In genomic region chr3:146469206-146470017, GRCh38 we compare ENCODE assay signal across 1 cellular context.
TF ChIP-seq lines count a peak whose summit lies in the region.

Gene PLSCR2 (minus strand): TSS chr3:146469561. CDS start chr3:146459904, 9,657 bp downstream.

TF ChIP-seq in K562, 482 proteins besides CTCF, POLR2A, EP300 and RAD21 (continued from another document and continues in another):
- TF ChIP-seq CREB3 (tag; conservative IDR thresholded peaks at IDR 0.05; ENCODE audit: low read depth) (no peak), ZBTB9 (CRISPR knock-in tag; IDR thresholded peaks at IDR 0.05) (peak; percentile 90), NR2C2 (CRISPR knock-in tag; IDR thresholded peaks at IDR 0.05) (no peak), NR2C2 (tag; IDR thresholded peaks at IDR 0.05) (peak; percentile 63; the same call in 1 of the 2 replicates), TBP (optimal IDR thresholded peaks at IDR 0.05; ENCODE audit: low read depth, low read length) (peak; percentile 72), CREB1 (IDR thresholded peaks at IDR 0.05) (peak; percentile 61; the same call in 1 of the 2 replicates), CREB1 (CRISPR knock-in tag; IDR thresholded peaks at IDR 0.05) (peak; percentile 26; the same call in 1 of the 2 replicates), ZBTB11 (CRISPR knock-in tag; IDR thresholded peaks at IDR 0.05) (peak in 1 of 3 experiments; percentile 49; a peak in 1 of 6 replicates), NFIC (IDR thresholded peaks at IDR 0.05) (peak; percentile 19; the same call in 1 of the 2 replicates), ETV1 (tag; conservative IDR thresholded peaks at IDR 0.05; ENCODE audit: low read depth) (peak; percentile 69), E2F6 (IDR thresholded peaks at IDR 0.05; ENCODE audit: borderline replicate concordance in 1 of 2, extremely low read depth in 1 of 2, insufficient read depth in 1 of 2, insufficient read length in 1 of 2, low read depth in 1 of 2, low read length in 1 of 2, poor library complexity in 1 of 2, severe bottlenecking in 1 of 2) (peak; percentile 45 to 63), RBM22 (IDR thresholded peaks at IDR 0.05; ENCODE audit: low read depth, low read length, poor library complexity, severe bottlenecking) (no peak), ZNF395 (CRISPR knock-in tag; IDR thresholded peaks at IDR 0.05) (0 out of 2 replicates have a peak, but pooled peaks have one; percentile 41), CLOCK (CRISPR knock-in tag; IDR thresholded peaks at IDR 0.05; ENCODE audit: borderline replicate concordance) (no peak), RBFOX2 (IDR thresholded peaks at IDR 0.05; ENCODE audit: low read depth, low read length) (peak; percentile 93), ZNF57 (CRISPR knock-in tag; IDR thresholded peaks at IDR 0.05) (peak; percentile 60; the same call in 1 of the 2 replicates), PHB2 (IDR thresholded peaks at IDR 0.05; ENCODE audit: low read depth) (no peak), GABPB1 (CRISPR knock-in tag; IDR thresholded peaks at IDR 0.05) (peak; percentile 56; the same call in 1 of the 2 replicates), ATF4 (CRISPR knock-in tag; IDR thresholded peaks at IDR 0.05) (0 out of 2 replicates have a peak, but pooled peaks have one; percentile 8), SMAD1 (IDR thresholded peaks at IDR 0.05; ENCODE audit: low read depth, low read length, partially characterized antibody) (peak; percentile 34), ELF2 (CRISPR knock-in tag; IDR thresholded peaks at IDR 0.05) (no peak), DLX4 (CRISPR knock-in tag; IDR thresholded peaks at IDR 0.05) (no peak), SUPT5H (IDR thresholded peaks at IDR 0.05) (peak; percentile 78), BHLHE40 (IDR thresholded peaks at IDR 0.05; ENCODE audit: low read length) (0 out of 2 replicates have a peak, but pooled peaks have one; percentile 19), SMC3 (conservative IDR thresholded peaks at IDR 0.05; ENCODE audit: insufficient read depth, low read depth, low read length) (no peak), ZNF277 (CRISPR knock-in tag; IDR thresholded peaks at IDR 0.05; ENCODE audit: borderline replicate concordance) (no peak), JUND (IDR thresholded peaks at IDR 0.05; ENCODE audit: borderline replicate concordance, low read depth, low read length) (peak; percentile 15; the same call in 1 of the 2 replicates), JUND (tag; IDR thresholded peaks at IDR 0.05; ENCODE audit: borderline replicate concordance, low read depth, low read length) (no peak; the same call in 2 of the 3 replicates), CBFA2T2 (conservative IDR thresholded peaks at IDR 0.05) (0 out of 2 replicates have a peak, but pooled peaks have one; percentile 2), HDAC2 (IDR thresholded peaks at IDR 0.05) (peak; percentile 11; the same call in 1 of the 2 replicates), NRF1 (conservative IDR thresholded peaks at IDR 0.05 in 1 of 2, IDR thresholded peaks at IDR 0.05 in 1 of 2) (peak; percentile 60 to 61; a peak in 2 of 4 replicates), MAX (CRISPR knock-in tag; IDR thresholded peaks at IDR 0.05) (peak; percentile 55; the same call in 1 of the 2 replicates), CBFA2T3 (IDR thresholded peaks at IDR 0.05) (0 out of 2 replicates have a peak, but pooled peaks have one; percentile 19), BCL6 (CRISPR knock-in tag; IDR thresholded peaks at IDR 0.05) (no peak), SP1 (CRISPR knock-in tag; IDR thresholded peaks at IDR 0.05) (peak; percentile 32; the same call in 1 of the 2 replicates), TAF9B (IDR thresholded peaks at IDR 0.05; ENCODE audit: partially characterized antibody) (peak; percentile 17), CXXC5 (CRISPR knock-in tag; IDR thresholded peaks at IDR 0.05) (peak; percentile 50), GABPA (tag; conservative IDR thresholded peaks at IDR 0.05; ENCODE audit: low read depth) (peak; percentile 49), THAP12 (CRISPR knock-in tag; IDR thresholded peaks at IDR 0.05) (peak; percentile 40; the same call in 1 of the 2 replicates), DNMT1 (IDR thresholded peaks at IDR 0.05) (no peak), TFAP4 (CRISPR knock-in tag; IDR thresholded peaks at IDR 0.05; ENCODE audit: borderline replicate concordance) (peak; percentile 70), ZFP91 (CRISPR knock-in tag; IDR thresholded peaks at IDR 0.05) (no peak)
